Comparison of ENCODE assay signal across 10 cellular contexts in the genomic region with DNA sequence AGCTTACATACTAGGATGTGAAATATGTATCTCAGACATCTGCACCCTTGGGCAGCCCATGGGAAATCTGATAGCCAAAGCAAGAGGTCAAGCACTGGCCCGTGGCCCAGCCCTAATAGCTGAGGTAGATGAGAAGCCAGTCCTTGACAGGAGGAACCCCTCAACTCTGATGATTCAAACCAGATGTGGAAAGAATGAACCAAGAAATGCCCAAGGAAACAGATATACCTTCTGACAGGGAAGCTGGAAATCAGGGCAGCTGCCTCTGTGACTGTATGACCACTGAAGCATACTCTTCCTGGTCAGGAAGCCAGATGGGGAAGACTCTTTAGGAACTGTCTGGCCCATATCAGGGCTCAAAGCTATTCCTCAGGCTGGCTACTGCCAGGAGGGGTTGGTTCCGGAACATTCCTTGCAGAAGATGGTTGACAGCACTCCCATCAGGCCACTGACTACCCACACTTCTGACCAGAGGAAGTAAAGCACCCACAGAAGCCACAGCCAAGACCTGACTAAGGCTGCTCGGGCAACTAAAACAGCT.
DNase-seq lines count a peak whose midpoint lies in the region; ATAC-seq and TF ChIP-seq lines count a peak whose summit lies in the region.
"Had no signal": no experiment of that assay in that cellular context is flagged by ENCODE, and none has a peak within 500 bp of the region (broad histone marks: within the 10 kb centered on the region; RNA-seq: fewer than 3 reads in every experiment).

No MANE protein-coding gene starts in this region.

- H3K27me3 ChIP-seq in adipocyte (replicated peaks; ENCODE audit: control insufficient read depth, insufficient read depth, low read length) (no peaks in the 10 kb centered on the region), subcutaneous abdominal adipose tissue (ENCODE audit: control insufficient read depth in 5 of 5, insufficient read depth in 4 of 5, low read length in 5 of 5) (no peaks in the 10 kb centered on the region), foreskin keratinocyte (no peaks in the 10 kb centered on the region)

- ATAC-seq in foreskin keratinocyte = no peak

- H3K4me3 ChIP-seq in HFF-Myc (replicated peaks; ENCODE audit: low read depth, low read length) (no peak overlapping the region), adipocyte (ENCODE audit: low read length) (no peak overlapping the region), subcutaneous abdominal adipose tissue (ENCODE audit: low read depth in 1 of 5, low read length in 5 of 5) (no peak overlapping the region)
- H3K4me3 ChIP-seq: PC-9 had no signal

- H3K27ac ChIP-seq in subcutaneous abdominal adipose tissue (ENCODE audit: low read depth, low read length) (peak overlapping the region; percentile 19), foreskin keratinocyte (no peak overlapping the region)
- H3K27ac ChIP-seq: PC-9 had no signal

- H3K9ac ChIP-seq in adipocyte (ENCODE audit: low read length) (peak overlapping the region; percentile 76), subcutaneous abdominal adipose tissue (ENCODE audit: low read length in 5 of 5) (no peak overlapping the region)

- no peak for TF ChIP-seq CTCF in HFF-Myc (IDR thresholded peaks at IDR 0.05; ENCODE audit: low read depth, low read length, missing control alignments)
- TF ChIP-seq CTCF in foreskin keratinocyte (conservative IDR thresholded peaks at IDR 0.05) = no peak

- H3K36me3 ChIP-seq in adipocyte (ENCODE audit: control insufficient read depth, insufficient read depth, low read length, severe bottlenecking) = peaks cover 63% of the 10 kb centered on the region
- H3K36me3 ChIP-seq in subcutaneous abdominal adipose tissue (ENCODE audit: control insufficient read depth in 5 of 5, insufficient read depth in 5 of 5, low read length in 5 of 5) = peaks cover 0 to 55% (median 49%) of the 10 kb centered on the region in 5 donors

- peaks cover 54% of the 10 kb centered on the region for H3K4me1 ChIP-seq in adipocyte (ENCODE audit: control insufficient read depth, insufficient read depth, low read length)
- H3K4me1 ChIP-seq in subcutaneous abdominal adipose tissue (ENCODE audit: control insufficient read depth in 5 of 5, insufficient read depth in 5 of 5, low read length in 5 of 5) = peaks cover 0 to 25% (median 16%) of the 10 kb centered on the region in 5 donors
- no peaks in the 10 kb centered on the region for H3K4me1 ChIP-seq in foreskin keratinocyte

- H3K9me3 ChIP-seq in adipocyte (ENCODE audit: control insufficient read depth, low read length) = no peaks in the 10 kb centered on the region
- no peaks in the 10 kb centered on the region for H3K9me3 ChIP-seq in subcutaneous abdominal adipose tissue (ENCODE audit: control insufficient read depth in 5 of 5, low read length in 5 of 5)

- DNase-seq in HFF-Myc (ENCODE audit: extremely low read depth, low read depth) (peak; percentile 87), adipocyte (ENCODE audit: low read depth) (peak; percentile 87), hepatic stellate cell (ENCODE audit: low spot score) (peak; percentile 41), foreskin keratinocyte (no peak), HPDE6-E6E7 (ENCODE audit: extremely low spot score) (no peak)
- DNase-seq in stimulated activated CD4-positive, alpha-beta T cell treated with anti-CD3 and anti-CD28 coated beads, Interleukin-2, amount 100 ng/mL, for 48 hours = no peak
- DNase-seq: activated CD4-positive, alpha-beta memory T cell treated with anti-CD3 and anti-CD28 coated beads, Interleukin-2, amount 10 ng/mL, durations not matched to agents 7 days and 5 days; GOT3; PC-9 had no signal

Comparison
In these comparisons a context has a peak if more than half of its experiments do, and no peak if none do; other contexts are left out.
1. DNase-seq: peak in HFF-Myc (single experiment), adipocyte (single experiment) and hepatic stellate cell (single experiment); none in stimulated activated CD4-positive, alpha-beta T cell treated with anti-CD3 and anti-CD28 coated beads, Interleukin-2, amount 100 ng/mL, for 48 hours (0 of 2), foreskin keratinocyte (0 of 2) and HPDE6-E6E7 (single experiment).